ENCODE assay signal across 9 cellular contexts in genomic region chr1:231040800-231041704, GRCh38. TPM values are rescaled to one million over a fixed set of nuclear protein-coding genes. Genes with fewer than 3 reads are reported as not detected.
DNase-seq lines count a peak whose midpoint lies in the region; ATAC-seq, FAIRE-seq and TF ChIP-seq lines count a peak whose summit lies in the region.
"Had no signal": no experiment of that assay in that cellular context is flagged by ENCODE, and none has a peak within 500 bp of the region (broad histone marks: within the 10 kb centered on the region; RNA-seq: fewer than 3 reads in every experiment).

No MANE protein-coding gene starts in this region.

- H3K4me1 Mint-ChIP-seq in CD8-positive, alpha-beta T cell (ENCODE audit: low read depth), result peaks cover 30% of the 10 kb centered on the region
- H3K4me1 Mint-ChIP-seq in nephron, result peaks cover 18% of the 10 kb centered on the region

- H3K4me1 ChIP-seq in CD8-positive, alpha-beta T cell (ENCODE audit: insufficient read depth, low read length), result peaks cover 22% of the 10 kb centered on the region

- H3K9me3 ChIP-seq in CD8-positive, alpha-beta T cell (ENCODE audit: low read length), result no peaks in the 10 kb centered on the region
- 0 out of 2 replicates have a peak, but pooled peaks cover 4% of the 10 kb centered on the region for H3K9me3 ChIP-seq in SK-N-MC (ENCODE audit: low read depth, low read length)

- H3K27me3 Mint-ChIP-seq in CD8-positive, alpha-beta T cell (ENCODE audit: low read depth), result peaks cover 4% of the 10 kb centered on the region
- peaks cover 67% of the 10 kb centered on the region for H3K27me3 Mint-ChIP-seq in nephron (ENCODE audit: low read depth)

- no peak overlapping the region for H3K27ac ChIP-seq in CD8-positive, alpha-beta T cell (ENCODE audit: low read depth, low read length)
- no peak overlapping the region for H3K27ac ChIP-seq in SK-N-MC

- H3K4me3 Mint-ChIP-seq in CD8-positive, alpha-beta T cell, result peak overlapping the region; percentile 83
- H3K4me3 Mint-ChIP-seq in nephron, result peak overlapping the region; percentile 78 to 83 (median 83)

- DNase-seq in CD8-positive, alpha-beta T cell, result peak in 1 of 7 experiments; percentile 6
- DNase-seq in SK-N-MC (ENCODE audit: low read depth, low spot score) (no peak), NCI-H446 treated with DMSO at 0.1 percent for 48 hours (lab: John Stamatoyannopoulos, UW) (no peak)

- H3K36me3 ChIP-seq in CD8-positive, alpha-beta T cell (ENCODE audit: insufficient read depth, low read length), result no peaks in the 10 kb centered on the region
- H3K36me3 ChIP-seq in SK-N-MC (ENCODE audit: insufficient read depth, low read length), result no peaks in the 10 kb centered on the region

- ATAC-seq in CD8-positive, alpha-beta T cell, result no peak
- ATAC-seq in HG03460 (IDR thresholded peaks at IDR 0.05; ENCODE audit: unreplicated experiment), result no peak
- ATAC-seq in GM21786 (IDR thresholded peaks at IDR 0.05; ENCODE audit: unreplicated experiment), result no peak
- no peak for ATAC-seq in GM21529 (IDR thresholded peaks at IDR 0.05; ENCODE audit: unreplicated experiment)

- H3K4me3 ChIP-seq in CD8-positive, alpha-beta T cell (ENCODE audit: low read depth, low read length), result peak overlapping the region; percentile 81
- peak overlapping the region; percentile 88 for H3K4me3 ChIP-seq in SK-N-MC

- FAIRE-seq in endometrium (lab: Jason Lieb, UNC), result peak; percentile 15
- FAIRE-seq: colon had no signal

- intact Hi-C loops in CD8-positive, alpha-beta T cell (cut with DNase I, micrococcal nuclease), result loop anchor here (1.0 to 10.0 kb wide), 10 partner anchors 62 to 399 kb away; partner anchors contain the start of genes ARV1 (in 2 of the 2), C1orf198 (in 2 of the 2), COG2 (in 2 of the 2) and EGLN1 (in 1 of the 2)

- H3K27ac Mint-ChIP-seq in CD8-positive, alpha-beta T cell, result peak overlapping the region; percentile 8
- peak overlapping the region; percentile 13 to 52 (median 38) for H3K27ac Mint-ChIP-seq in nephron

- no peak overlapping the region for H3K9ac ChIP-seq in SK-N-MC (ENCODE audit: insufficient read length)

- peaks cover 3% of the 10 kb centered on the region for H3K9me3 Mint-ChIP-seq in CD8-positive, alpha-beta T cell
- H3K9me3 Mint-ChIP-seq in nephron, result peaks cover 9% of the 10 kb centered on the region

- peaks cover 2% of the 10 kb centered on the region for H3K36me3 Mint-ChIP-seq in CD8-positive, alpha-beta T cell
- H3K36me3 Mint-ChIP-seq in nephron (ENCODE audit: low read depth), result peaks cover 8% of the 10 kb centered on the region

- no peaks in the 10 kb centered on the region for H3K27me3 ChIP-seq in CD8-positive, alpha-beta T cell (ENCODE audit: insufficient read depth, low read length)

- POLR2A ChIA-PET in CD8-positive, alpha-beta T cell (lab: Charles Lee), result interaction anchor here (1.0 to 1.9 kb wide), 2 partner anchors 63 to 72 kb away, joined by 3 to 7 read pairs; partner anchors contain the start of gene TTC13

- TF ChIP-seq CTCF in CD8-positive, alpha-beta T cell (IDR thresholded peaks at IDR 0.05), result no peak
- no peak for TF ChIP-seq CTCF in nephron (IDR thresholded peaks at IDR 0.05; ENCODE audit: unreplicated experiment in 3 of 3)

- CTCF ChIA-PET in CD8-positive, alpha-beta T cell (lab: Charles Lee), result interaction anchor here (1.3 to 1.5 kb wide), 2 partner anchors 31 to 125 kb away, joined by 3 to 4 read pairs; no protein-coding TSS in a partner anchor

RNA-seq across cellular contexts. Expression of gene FAM89A, which starts 1.0 kb away (rescaled TPM):
- total RNA-seq in CD8-positive, alpha-beta T cell, result 1 to 10 TPM; 1.4 to 2.1 TPM
